ENCODE assay signal across 19 cellular contexts in the genomic region with DNA sequence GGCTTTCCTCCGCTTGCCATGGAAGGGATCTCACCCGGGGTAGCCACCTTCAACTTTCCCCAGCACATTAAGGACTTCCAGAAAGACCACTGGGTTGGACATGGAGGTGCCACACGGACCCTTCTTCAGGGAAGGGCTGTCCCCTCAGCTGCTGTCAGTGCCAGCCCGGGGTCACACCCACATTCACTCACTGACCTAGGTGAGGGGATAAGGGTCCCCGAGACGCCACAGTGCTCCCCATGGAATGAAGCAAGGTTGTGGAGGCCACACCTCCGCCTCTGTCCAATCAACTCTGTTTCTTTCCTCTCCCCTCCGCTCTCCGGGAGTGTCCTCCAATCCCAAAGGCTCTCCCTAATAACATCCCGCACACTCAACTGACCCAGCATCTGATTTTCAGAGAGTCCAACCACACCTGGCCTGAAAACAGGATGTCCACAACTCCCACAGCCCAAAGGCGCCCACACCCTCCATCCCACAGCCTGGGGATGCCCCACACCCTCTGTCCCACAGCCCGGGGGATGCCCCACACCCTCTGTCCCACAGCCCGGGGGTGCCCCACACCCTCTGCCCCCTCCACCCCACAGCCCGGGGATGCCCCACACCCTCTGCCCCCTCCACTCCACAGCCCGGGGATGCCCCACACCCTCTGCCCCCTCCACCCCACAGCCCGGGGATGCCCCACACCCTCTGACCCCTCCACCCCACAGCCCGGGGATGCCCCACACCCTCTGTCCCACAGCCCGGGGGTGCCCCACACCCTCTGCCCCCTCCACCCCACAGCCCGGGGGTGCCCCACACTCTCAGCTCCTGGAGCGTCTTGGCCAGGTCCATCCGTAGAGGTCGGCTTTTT. TPM values are rescaled to one million over a fixed set of nuclear protein-coding genes. Genes with fewer than 3 reads are reported as not detected.
A peak's percentile ranks its signal among the peaks of the same experiment; 100 is the strongest.
DNase-seq lines count a peak whose midpoint lies in the region; ATAC-seq, FAIRE-seq and TF ChIP-seq lines count a peak whose summit lies in the region.
"Had no signal": no experiment of that assay in that cellular context is flagged by ENCODE, and none has a peak within 500 bp of the region (broad histone marks: within the 10 kb centered on the region; RNA-seq: fewer than 3 reads in every experiment).

No MANE protein-coding gene starts in this region.

- H4K8ac ChIP-seq in IMR-90 (ENCODE audit: low read depth in 2 of 2, low read length in 2 of 2): no peak overlapping the region

- H3K36me3 ChIP-seq in IMR-90 (ENCODE audit: control insufficient read depth, insufficient read depth, low read length) (no peaks in the 10 kb centered on the region), kidney (ENCODE audit: control insufficient read depth in 1 of 2, insufficient read depth in 2 of 2, low read length in 2 of 2) (no peaks in the 10 kb centered on the region), HAP-1 (replicated peaks) (no peaks in the 10 kb centered on the region)

- POLR2A ChIA-PET in activated naive CD8-positive, alpha-beta T cell treated with anti-CD3 and anti-CD28 coated beads, Interleukin-2, amount 10 ng/mL, durations not matched to agents 7 days and 5 days (lab: Charles Lee): no interaction called here
- POLR2A ChIA-PET in IMR-90 (lab: Charles Lee; ENCODE audit: unreplicated experiment): no interaction called here

- TF ChIP-seq RAD21 in IMR-90 (IDR thresholded peaks at IDR 0.05; ENCODE audit: low read length): no peak

- H2AK5ac ChIP-seq in IMR-90 (ENCODE audit: low read depth, low read length): no peak overlapping the region

- BruUV-seq in IMR-90 (replicated peaks; lab: Mats Ljungman, UMichigan): no TSS peak

- no peak overlapping the region for H3K4ac ChIP-seq in IMR-90 (ENCODE audit: low read depth, low read length)

- H3K4me1 Mint-ChIP-seq in activated naive CD8-positive, alpha-beta T cell treated with anti-CD3 and anti-CD28 coated beads, Interleukin-2, amount 10 ng/mL, durations not matched to agents 7 days and 5 days: no peaks in the 10 kb centered on the region
- peaks cover 6% of the 10 kb centered on the region for H3K4me1 Mint-ChIP-seq in activated naive CD8-positive, alpha-beta T cell treated with anti-CD3 and anti-CD28 coated beads, Interleukin-2, amount 50 U/mL, for 24 hours
- peaks cover 32 to 43% of the 10 kb centered on the region in 2 donors for H3K4me1 Mint-ChIP-seq in stimulated activated naive B cell treated with anti-CD40 and anti-IgM and Interleukin-4, amounts not matched to agents 10 μg/mL and 1 μg/mL and 100 μg/mL, for 72 hours

- intact Hi-C loops in IMR-90 (cut with micrococcal nuclease): no loop called here
- intact Hi-C loops in kidney (cut with DNase I): no loop called here

- H2BK5ac ChIP-seq in IMR-90 (ENCODE audit: low read depth, low read length, poor library complexity, severe bottlenecking): no peak overlapping the region

- no peak overlapping the region for H4K91ac ChIP-seq in IMR-90 (ENCODE audit: insufficient read depth, low read depth, low read length)

- in situ Hi-C loops in IMR-90 (cut with MboI; ENCODE audit: low sequenced_read_pairs): no loop called here
- in situ Hi-C loops in HAP-1 (cut with MboI; ENCODE audit: low sequenced_read_pairs): no loop called here

- H3K36me3 Mint-ChIP-seq in activated naive CD8-positive, alpha-beta T cell treated with anti-CD3 and anti-CD28 coated beads, Interleukin-2, amount 10 ng/mL, durations not matched to agents 7 days and 5 days: no peaks in the 10 kb centered on the region
- H3K36me3 Mint-ChIP-seq in activated naive CD8-positive, alpha-beta T cell treated with anti-CD3 and anti-CD28 coated beads, Interleukin-2, amount 50 U/mL, for 24 hours (ENCODE audit: low read depth): no peaks in the 10 kb centered on the region
- H3K36me3 Mint-ChIP-seq in stimulated activated naive B cell treated with anti-CD40 and anti-IgM and Interleukin-4, amounts not matched to agents 10 μg/mL and 1 μg/mL and 100 μg/mL, for 72 hours: no peaks in the 10 kb centered on the region

- H3K18ac ChIP-seq in IMR-90 (ENCODE audit: low read depth, low read length): no peak overlapping the region

- no peak overlapping the region for H3K4me3 Mint-ChIP-seq in activated naive CD8-positive, alpha-beta T cell treated with anti-CD3 and anti-CD28 coated beads, Interleukin-2, amount 10 ng/mL, durations not matched to agents 7 days and 5 days
- H3K4me3 Mint-ChIP-seq in activated naive CD8-positive, alpha-beta T cell treated with anti-CD3 and anti-CD28 coated beads, Interleukin-2, amount 50 U/mL, for 24 hours: no peak overlapping the region
- no peak overlapping the region for H3K4me3 Mint-ChIP-seq in stimulated activated naive B cell treated with anti-CD40 and anti-IgM and Interleukin-4, amounts not matched to agents 10 μg/mL and 1 μg/mL and 100 μg/mL, for 72 hours
- H3K4me3 Mint-ChIP-seq: CD4-positive, alpha-beta T cell had no signal

- FAIRE-seq in kidney (lab: Jason Lieb, UNC): no peak
- FAIRE-seq: A204.1 had no signal

- H3K27ac ChIP-seq in IMR-90 (ENCODE audit: insufficient read depth, low read length): no peak overlapping the region
- H3K27ac ChIP-seq in kidney (ENCODE audit: low read depth in 2 of 2, low read length in 2 of 2): no peak overlapping the region
- H3K27ac ChIP-seq: KMS-11 had no signal

- dilution Hi-C loops in IMR-90 (cut with HindIII; ENCODE audit: low sequenced_read_pairs, unreplicated experiment): no loop called here

- H2BK15ac ChIP-seq in IMR-90 (ENCODE audit: low read depth, low read length): no peak overlapping the region

- H3K56ac ChIP-seq in IMR-90 (ENCODE audit: extremely low read depth, insufficient read depth, low read length): no peak overlapping the region

- TF ChIP-seq CTCF in IMR-90 (conservative IDR thresholded peaks at IDR 0.05; ENCODE audit: low read depth, low read length) (no peak), kidney (IDR thresholded peaks at IDR 0.05; ENCODE audit: borderline replicate concordance, extremely low read depth, insufficient read depth) (no peak)

- H3K27me3 ChIP-seq in IMR-90 (ENCODE audit: control insufficient read depth, insufficient read depth, low read length) (peaks cover 10% of the 10 kb centered on the region; the same call in 1 of the 2 replicates), HAP-1 (ENCODE audit: low read depth) (0 out of 2 replicates have a peak, but pooled peaks cover 2% of the 10 kb centered on the region)

- no peak overlapping the region for H3K4me2 ChIP-seq in IMR-90 (ENCODE audit: low read depth, low read length)
- H3K4me2 ChIP-seq: KMS-11 had no signal

- H3K9ac ChIP-seq in IMR-90 (ENCODE audit: low read depth, low read length) (no peak overlapping the region), kidney (ENCODE audit: low read length in 2 of 2) (no peak overlapping the region)
- H3K9ac ChIP-seq: KMS-11 had no signal

- CTCF ChIA-PET in IMR-90 (lab: Yijun Ruan, JAX): no interaction called here

- H3K14ac ChIP-seq in IMR-90 (replicated peaks; ENCODE audit: low read depth, low read length): no peak overlapping the region

- H3K4me3 ChIP-seq in IMR-90 (ENCODE audit: insufficient read depth, low read depth, low read length) (no peak overlapping the region), kidney (ENCODE audit: low read length in 2 of 2) (no peak overlapping the region), HAP-1 (no peak overlapping the region)

- DNase-seq in activated naive CD8-positive, alpha-beta T cell treated with anti-CD3 and anti-CD28 coated beads, Interleukin-2, amount 10 ng/mL, durations not matched to agents 7 days and 5 days: no peak
- DNase-seq in activated naive CD8-positive, alpha-beta T cell treated with anti-CD3 and anti-CD28 coated beads, Interleukin-2, amount 50 U/mL, for 24 hours: no peak
- DNase-seq in IMR-90 (no peak), kidney (peak; percentile 67), HAP-1 (ENCODE audit: low spot score in 2 of 2) (no peak)
- DNase-seq in stimulated activated naive B cell treated with anti-CD40 and anti-IgM and Interleukin-4, amounts not matched to agents 10 μg/mL and 1 μg/mL and 100 μg/mL, for 72 hours: no peak
- no peak for DNase-seq in activated effector memory CD4-positive, alpha-beta T cell treated with anti-CD3 and anti-CD28 coated beads, Interleukin-2, amount 50 U/mL, for 16 hours
- DNase-seq: Caco-2; CD4-positive, alpha-beta T cell; GF-D8; H7; NCI-H1417 treated with DMSO at 0.1 percent for 48 hours; NCI-H1930; NCI-H345; NCI-H524 treated with DMSO at 0.1 percent for 48 hours; SHP77 had no signal

- peaks cover 9% of the 10 kb centered on the region for H3K27me3 Mint-ChIP-seq in activated naive CD8-positive, alpha-beta T cell treated with anti-CD3 and anti-CD28 coated beads, Interleukin-2, amount 10 ng/mL, durations not matched to agents 7 days and 5 days
- H3K27me3 Mint-ChIP-seq in activated naive CD8-positive, alpha-beta T cell treated with anti-CD3 and anti-CD28 coated beads, Interleukin-2, amount 50 U/mL, for 24 hours: peaks cover 1% of the 10 kb centered on the region
- peaks cover 0 to 11% of the 10 kb centered on the region in 2 donors for H3K27me3 Mint-ChIP-seq in stimulated activated naive B cell treated with anti-CD40 and anti-IgM and Interleukin-4, amounts not matched to agents 10 μg/mL and 1 μg/mL and 100 μg/mL, for 72 hours
- H3K27me3 Mint-ChIP-seq: CD4-positive, alpha-beta T cell had no signal

- no peaks in the 10 kb centered on the region for H3K9me3 Mint-ChIP-seq in activated naive CD8-positive, alpha-beta T cell treated with anti-CD3 and anti-CD28 coated beads, Interleukin-2, amount 10 ng/mL, durations not matched to agents 7 days and 5 days
- H3K9me3 Mint-ChIP-seq in activated naive CD8-positive, alpha-beta T cell treated with anti-CD3 and anti-CD28 coated beads, Interleukin-2, amount 50 U/mL, for 24 hours: no peaks in the 10 kb centered on the region
- no peaks in the 10 kb centered on the region for H3K9me3 Mint-ChIP-seq in stimulated activated naive B cell treated with anti-CD40 and anti-IgM and Interleukin-4, amounts not matched to agents 10 μg/mL and 1 μg/mL and 100 μg/mL, for 72 hours
- H3K9me3 Mint-ChIP-seq: CD4-positive, alpha-beta T cell had no signal

- no peaks in the 10 kb centered on the region for H4K20me1 ChIP-seq in IMR-90 (ENCODE audit: insufficient read depth, low read length)

- no peak overlapping the region for H3K23ac ChIP-seq in IMR-90 (ENCODE audit: low read depth, low read length)

- H2AFZ ChIP-seq in IMR-90 (replicated peaks; ENCODE audit: low read length, poor library complexity): no peak overlapping the region

- H3K9me1 ChIP-seq in IMR-90 (ENCODE audit: insufficient read depth, low read length): no peaks in the 10 kb centered on the region

- ATAC-seq in activated naive CD8-positive, alpha-beta T cell treated with anti-CD3 and anti-CD28 coated beads, Interleukin-2, amount 10 ng/mL, durations not matched to agents 7 days and 5 days (ENCODE audit: low read depth): no peak
- no peak for ATAC-seq in activated naive CD8-positive, alpha-beta T cell treated with anti-CD3 and anti-CD28 coated beads, Interleukin-2, amount 50 U/mL, for 24 hours
- ATAC-seq in IMR-90 (ENCODE audit: low read depth): no peak
- ATAC-seq in stimulated activated naive B cell treated with anti-CD40 and anti-IgM and Interleukin-4, amounts not matched to agents 10 μg/mL and 1 μg/mL and 100 μg/mL, for 72 hours (replicated peaks): peak in 1 of 2 donors; percentile 8
- ATAC-seq in GM21576 (IDR thresholded peaks at IDR 0.05; ENCODE audit: unreplicated experiment): no peak

- no peak overlapping the region for H2BK20ac ChIP-seq in IMR-90 (ENCODE audit: low read depth, low read length)

- H4K5ac ChIP-seq in IMR-90 (ENCODE audit: low read depth, low read length): no peak overlapping the region

- peak overlapping the region; percentile 55 for H2AK9ac ChIP-seq in IMR-90 (replicated peaks; ENCODE audit: low read depth, low read length, poor library complexity)

- peak overlapping the region; percentile 53 for H3K27ac Mint-ChIP-seq in activated naive CD8-positive, alpha-beta T cell treated with anti-CD3 and anti-CD28 coated beads, Interleukin-2, amount 10 ng/mL, durations not matched to agents 7 days and 5 days
- no peak overlapping the region for H3K27ac Mint-ChIP-seq in activated naive CD8-positive, alpha-beta T cell treated with anti-CD3 and anti-CD28 coated beads, Interleukin-2, amount 50 U/mL, for 24 hours
- H3K27ac Mint-ChIP-seq in stimulated activated naive B cell treated with anti-CD40 and anti-IgM and Interleukin-4, amounts not matched to agents 10 μg/mL and 1 μg/mL and 100 μg/mL, for 72 hours: peak overlapping the region; percentile 82
- H3K27ac Mint-ChIP-seq: CD4-positive, alpha-beta T cell had no signal

- TF ChIP-seq POLR2A in IMR-90 (IDR thresholded peaks at IDR 0.05; ENCODE audit: low read depth, low read length): no peak

- WGBS in IMR-90 (ENCODE audit: extremely low coverage in 2 of 2, insufficient read length in 1 of 2), 2 experiments: 71% methylated on average over 9 of the region's 22 CpGs; no CpG with 5 or more reads in 1 of the 2 experiments

- H3K4me1 ChIP-seq in IMR-90 (ENCODE audit: control insufficient read depth, insufficient read depth, low read length): no peaks in the 10 kb centered on the region
- peaks cover 4 to 9% of the 10 kb centered on the region in 2 donors for H3K4me1 ChIP-seq in kidney (ENCODE audit: control insufficient read depth in 1 of 2, insufficient read depth in 1 of 2, low read depth in 1 of 2, low read length in 2 of 2)
- H3K4me1 ChIP-seq in HAP-1: no peaks in the 10 kb centered on the region

- no peak overlapping the region for H2BK120ac ChIP-seq in IMR-90 (ENCODE audit: low read depth, low read length)

- H3K9me3 ChIP-seq in IMR-90 (ENCODE audit: control insufficient read depth, insufficient read depth, low read length) (no peaks in the 10 kb centered on the region), kidney (ENCODE audit: control insufficient read depth in 1 of 2, low read length in 2 of 2) (no peaks in the 10 kb centered on the region), HAP-1 (no peaks in the 10 kb centered on the region)
- H3K9me3 ChIP-seq: Caco-2 had no signal

- H3K79me1 ChIP-seq in IMR-90 (ENCODE audit: low read depth in 1 of 2, low read length in 2 of 2): no peaks in the 10 kb centered on the region

RNA-seq across cellular contexts. Expression of gene RSPH1, which starts 19.3 kb away (rescaled TPM):
- total RNA-seq in activated naive CD8-positive, alpha-beta T cell treated with anti-CD3 and anti-CD28 coated beads, Interleukin-2, amount 10 ng/mL, durations not matched to agents 7 days and 5 days: not detected
- total RNA-seq in IMR-90 (2012; rRNA removed) (not detected in 2 replicates), kidney (12.0 TPM)
- polyA plus RNA-seq in IMR-90 (2012; rRNA removed) (not detected in 2 replicates), kidney (ENCODE audit: insufficient read depth, low read depth, low replicate concordance) (13.0 TPM)
- not detected in 2 replicates for polyA plus RNA-seq in IMR-90 (2012; cell fraction: cytosol; rRNA removed)
- 0.03 TPM in 1 of 2 replicates, not detected in the other for polyA plus RNA-seq in IMR-90 (2012; cell fraction: nucleus; rRNA removed; ENCODE audit: low replicate concordance)
- total RNA-seq: H7 had no signal

RNA-seq across cellular contexts. Expression of gene SLC37A1, which starts 36.9 kb away (rescaled TPM):
- 10 to 100 TPM; 24.7 to 25.4 TPM for total RNA-seq in activated naive CD8-positive, alpha-beta T cell treated with anti-CD3 and anti-CD28 coated beads, Interleukin-2, amount 10 ng/mL, durations not matched to agents 7 days and 5 days
- total RNA-seq in IMR-90 (2012; rRNA removed) (0.36 and 0.56 TPM in 2 replicates), kidney (21.8 TPM)
- polyA plus RNA-seq in IMR-90 (2012; rRNA removed) (0.48 and 0.65 TPM in 2 replicates), kidney (ENCODE audit: insufficient read depth, low read depth, low replicate concordance) (3.4 TPM)
- 0.37 and 0.54 TPM in 2 replicates for polyA plus RNA-seq in IMR-90 (2012; cell fraction: cytosol; rRNA removed)
- polyA plus RNA-seq in IMR-90 (2012; cell fraction: nucleus; rRNA removed; ENCODE audit: low replicate concordance): 1.3 and 1.4 TPM in 2 replicates

Comparison
In these comparisons a context has a peak if more than half of its experiments do, and no peak if none do; other contexts are left out.
1. RNA of gene RSPH1, which starts 19.3 kb away (total RNA-seq): 12.0 TPM in kidney (single experiment); not detected in activated naive CD8-positive, alpha-beta T cell treated with anti-CD3 and anti-CD28 coated beads, Interleukin-2, amount 10 ng/mL, durations not matched to agents 7 days and 5 days and not detected in IMR-90; every median in the first group is over 10 times any median in the second.
2. RNA of gene SLC37A1, which starts 36.9 kb away (total RNA-seq): 24.7 to 25.4 TPM in activated naive CD8-positive, alpha-beta T cell treated with anti-CD3 and anti-CD28 coated beads, Interleukin-2, amount 10 ng/mL, durations not matched to agents 7 days and 5 days and 21.8 TPM in kidney (single experiment); 0.36 to 0.56 TPM in IMR-90; every median in the first group is over 10 times any median in the second.